In genomic region chr14:92539419-92539818, GRCh38 we compare ENCODE assay signal across 11 cellular contexts. TPM values are rescaled to one million over a fixed set of nuclear protein-coding genes. Genes with fewer than 3 reads are reported as not detected.
DNase-seq lines count a peak whose midpoint lies in the region; ATAC-seq and TF ChIP-seq lines count a peak whose summit lies in the region.
"Had no signal": no experiment of that assay in that cellular context is flagged by ENCODE, and none has a peak within 500 bp of the region (broad histone marks: within the 10 kb centered on the region; RNA-seq: fewer than 3 reads in every experiment).

No MANE protein-coding gene starts in this region.

- no peak overlapping the region for H3K4me3 Mint-ChIP-seq in Caco-2 (ENCODE audit: unreplicated experiment)
- peak overlapping the region; percentile 55 for H3K4me3 Mint-ChIP-seq in activated naive CD8-positive, alpha-beta T cell treated with anti-CD3 and anti-CD28 coated beads, Interleukin-2, amount 50 U/mL, for 24 hours
- H3K4me3 Mint-ChIP-seq in stimulated activated naive B cell treated with anti-CD40 and anti-IgM and Interleukin-4, amounts not matched to agents 10 μg/mL and 1 μg/mL and 100 μg/mL, for 72 hours: no peak overlapping the region
- H3K4me3 Mint-ChIP-seq: mesothelial cell of epicardium had no signal

- peaks cover 16% of the 10 kb centered on the region for H3K4me1 Mint-ChIP-seq in Caco-2 (ENCODE audit: low read depth, unreplicated experiment)
- H3K4me1 Mint-ChIP-seq in activated naive CD8-positive, alpha-beta T cell treated with anti-CD3 and anti-CD28 coated beads, Interleukin-2, amount 50 U/mL, for 24 hours: peaks cover 86% of the 10 kb centered on the region
- peaks cover 41 to 42% of the 10 kb centered on the region in 2 donors for H3K4me1 Mint-ChIP-seq in stimulated activated naive B cell treated with anti-CD40 and anti-IgM and Interleukin-4, amounts not matched to agents 10 μg/mL and 1 μg/mL and 100 μg/mL, for 72 hours

- H3K27ac ChIP-seq in lung (ENCODE audit: low read depth in 1 of 2, low read length in 1 of 2): peak overlapping the region; percentile 65 to 89

- no peak for ATAC-seq in activated naive CD8-positive, alpha-beta T cell treated with anti-CD3 and anti-CD28 coated beads, Interleukin-2, amount 50 U/mL, for 24 hours
- ATAC-seq in lung (ENCODE audit: insufficient read depth, low FRiP score) (no peak), GM18519 (IDR thresholded peaks at IDR 0.05; ENCODE audit: low FRiP score, unreplicated experiment) (no peak), HG03045 (IDR thresholded peaks at IDR 0.05; ENCODE audit: unreplicated experiment) (no peak), HG03432 (IDR thresholded peaks at IDR 0.05; ENCODE audit: unreplicated experiment) (no peak)
- no peak for ATAC-seq in stimulated activated naive B cell treated with anti-CD40 and anti-IgM and Interleukin-4, amounts not matched to agents 10 μg/mL and 1 μg/mL and 100 μg/mL, for 72 hours (replicated peaks)

- intact Hi-C loops in Caco-2 (cut with micrococcal nuclease; ENCODE audit: unreplicated experiment): no loop called here

- CTCF ChIA-PET in Caco-2 (lab: Charles Lee): no interaction called here

- DNase-seq in Caco-2 (peak; percentile 56 to 57), lung (ENCODE audit: low spot score) (no peak), AG08395 (ENCODE audit: low spot score) (no peak)
- DNase-seq in activated naive CD8-positive, alpha-beta T cell treated with anti-CD3 and anti-CD28 coated beads, Interleukin-2, amount 50 U/mL, for 24 hours: no peak
- DNase-seq in stimulated activated naive B cell treated with anti-CD40 and anti-IgM and Interleukin-4, amounts not matched to agents 10 μg/mL and 1 μg/mL and 100 μg/mL, for 72 hours: no peak
- DNase-seq: NCI-H510A; stimulated activated CD4-positive, alpha-beta T cell treated with anti-CD3 and anti-CD28 coated beads, Interleukin-12 subunit alpha, Interleukin-12 subunit beta, amount 100 ng/mL, for 4 hours had no signal

- no peaks in the 10 kb centered on the region for H3K9me3 ChIP-seq in Caco-2
- H3K9me3 ChIP-seq in lung (ENCODE audit: control insufficient read depth in 2 of 2, insufficient read depth in 1 of 2, low read length in 1 of 2): no peaks in the 10 kb centered on the region

- 94% methylated on average over 3 of the region's 3 CpGs for WGBS in lung, 2 donors

- peak overlapping the region; percentile 71 for H3K27ac Mint-ChIP-seq in Caco-2 (ENCODE audit: unreplicated experiment)
- peak overlapping the region; percentile 89 for H3K27ac Mint-ChIP-seq in activated naive CD8-positive, alpha-beta T cell treated with anti-CD3 and anti-CD28 coated beads, Interleukin-2, amount 50 U/mL, for 24 hours
- H3K27ac Mint-ChIP-seq in stimulated activated naive B cell treated with anti-CD40 and anti-IgM and Interleukin-4, amounts not matched to agents 10 μg/mL and 1 μg/mL and 100 μg/mL, for 72 hours: peak overlapping the region; percentile 87
- H3K27ac Mint-ChIP-seq: mesothelial cell of epicardium had no signal

- H3K4me3 ChIP-seq in Caco-2 (ENCODE audit: low read depth, low read length): no peak overlapping the region
- no peak overlapping the region for H3K4me3 ChIP-seq in lung

- no peaks in the 10 kb centered on the region for H3K9me3 Mint-ChIP-seq in Caco-2 (ENCODE audit: unreplicated experiment)
- H3K9me3 Mint-ChIP-seq in activated naive CD8-positive, alpha-beta T cell treated with anti-CD3 and anti-CD28 coated beads, Interleukin-2, amount 50 U/mL, for 24 hours: no peaks in the 10 kb centered on the region
- H3K9me3 Mint-ChIP-seq in stimulated activated naive B cell treated with anti-CD40 and anti-IgM and Interleukin-4, amounts not matched to agents 10 μg/mL and 1 μg/mL and 100 μg/mL, for 72 hours: no peaks in the 10 kb centered on the region

- peaks cover 29% of the 10 kb centered on the region for H3K4me1 ChIP-seq in Caco-2
- H3K4me1 ChIP-seq in lung (ENCODE audit: control insufficient read depth in 2 of 2, insufficient read depth in 2 of 2, low read length in 2 of 2): peaks cover 9 to 12% of the 10 kb centered on the region in 2 donors

- no peaks in the 10 kb centered on the region for H3K36me3 Mint-ChIP-seq in Caco-2 (ENCODE audit: insufficient read depth, unreplicated experiment)
- H3K36me3 Mint-ChIP-seq in activated naive CD8-positive, alpha-beta T cell treated with anti-CD3 and anti-CD28 coated beads, Interleukin-2, amount 50 U/mL, for 24 hours (ENCODE audit: low read depth): peaks cover 6% of the 10 kb centered on the region
- no peaks in the 10 kb centered on the region for H3K36me3 Mint-ChIP-seq in stimulated activated naive B cell treated with anti-CD40 and anti-IgM and Interleukin-4, amounts not matched to agents 10 μg/mL and 1 μg/mL and 100 μg/mL, for 72 hours
- H3K36me3 Mint-ChIP-seq: mesothelial cell of epicardium had no signal

- H3K27me3 ChIP-seq in Caco-2 (replicated peaks; ENCODE audit: control insufficient read depth, insufficient read depth, low read length) (no peaks in the 10 kb centered on the region), lung (ENCODE audit: control insufficient read depth, insufficient read depth) (no peaks in the 10 kb centered on the region)

- TF ChIP-seq CTCF in Caco-2 (IDR thresholded peaks at IDR 0.05; ENCODE audit: insufficient read depth in 1 of 2, low read depth in 1 of 2, low read length in 1 of 2, severe bottlenecking in 1 of 2, unreplicated experiment in 1 of 2) (no peak), lung (IDR thresholded peaks at IDR 0.05; ENCODE audit: control extremely low read depth, extremely low read depth) (no peak)

- H3K36me3 ChIP-seq in Caco-2 (ENCODE audit: control insufficient read depth, insufficient read depth, low read length) (no peaks in the 10 kb centered on the region), lung (ENCODE audit: control insufficient read depth in 2 of 2, insufficient read depth in 2 of 2, low read length in 2 of 2) (no peaks in the 10 kb centered on the region)

- H3K27me3 Mint-ChIP-seq in Caco-2 (ENCODE audit: insufficient read depth, unreplicated experiment): no peaks in the 10 kb centered on the region
- H3K27me3 Mint-ChIP-seq in activated naive CD8-positive, alpha-beta T cell treated with anti-CD3 and anti-CD28 coated beads, Interleukin-2, amount 50 U/mL, for 24 hours: no peaks in the 10 kb centered on the region
- no peaks in the 10 kb centered on the region for H3K27me3 Mint-ChIP-seq in stimulated activated naive B cell treated with anti-CD40 and anti-IgM and Interleukin-4, amounts not matched to agents 10 μg/mL and 1 μg/mL and 100 μg/mL, for 72 hours

- no TSS peak for BruUV-seq in Caco-2 (replicated peaks; lab: Mats Ljungman, UMichigan)

- POLR2A ChIA-PET in Caco-2 (lab: Charles Lee): no interaction called here

RNA-seq across cellular contexts. Expression of gene RIN3, which starts 25.8 kb away (rescaled TPM):
- total RNA-seq in Caco-2 (2022): 18.4 and 20.7 TPM in 2 replicates
- total RNA-seq in lung: 10 to 100 TPM; 28.1 to 55.5 TPM
- polyA plus RNA-seq in lung: 10 to 100 TPM; 19.3 to 52.4 TPM

Comparison
In these comparisons a context has a peak if more than half of its experiments do, and no peak if none do; other contexts are left out.
1. DNase-seq: peak in Caco-2 (2 of 2); none in activated naive CD8-positive, alpha-beta T cell treated with anti-CD3 and anti-CD28 coated beads, Interleukin-2, amount 50 U/mL, for 24 hours (single experiment), lung (single experiment), stimulated activated naive B cell treated with anti-CD40 and anti-IgM and Interleukin-4, amounts not matched to agents 10 μg/mL and 1 μg/mL and 100 μg/mL, for 72 hours (single experiment) and AG08395 (single experiment).
2. Peak in every context shown above with its lines, with median percentiles within 50 percentile points of each other: H3K27ac Mint-ChIP-seq.